25 cellular contexts compared by ENCODE assay signal in the genomic region with DNA sequence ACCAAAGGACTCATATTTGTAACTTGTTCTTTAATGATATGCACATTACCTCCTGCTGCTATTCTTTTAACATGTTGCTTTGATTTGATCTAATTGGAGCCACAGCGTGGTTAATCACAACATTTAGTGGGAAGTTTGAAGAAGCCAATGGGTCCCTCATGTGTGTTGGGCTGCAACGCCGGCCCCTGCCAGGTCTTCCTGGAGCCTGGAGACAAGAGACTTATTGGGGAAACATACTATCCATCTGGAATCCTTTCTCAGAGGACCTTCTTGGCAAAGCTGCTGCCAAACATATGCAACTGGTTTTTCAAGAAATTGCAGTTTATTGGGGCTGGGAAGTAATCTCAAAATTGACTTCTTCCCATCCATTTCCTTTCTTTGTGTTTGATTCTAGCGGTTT.
"Had no signal": no experiment of that assay in that cellular context is flagged by ENCODE, and none has a peak within 500 bp of the region (broad histone marks: within the 10 kb centered on the region; RNA-seq: fewer than 3 reads in every experiment).

No MANE protein-coding gene starts in this region.

- H3K4me3 ChIP-seq: coronary artery, esophagus squamous epithelium, heart right ventricle, hepatocyte had no signal

- H2AFZ ChIP-seq: hepatocyte had no signal

- DNase-seq: activated CD4-positive, alpha-beta memory T cell treated with anti-CD3 and anti-CD28 coated beads, Interleukin-2, amount 10 ng/mL, durations not matched to agents 7 days and 5 days; activated CD4-positive, alpha-beta T cell treated with anti-CD3 and anti-CD28 coated beads for 1 hour; activated CD4-positive, alpha-beta T cell treated with anti-CD3 and anti-CD28 coated beads for 4 hours; activated CD4-positive, alpha-beta T cell treated with anti-CD3 and anti-CD28 coated beads, Interleukin-2, amount 10 ng/mL, durations not matched to agents 7 days and 5 days; activated CD4-positive, alpha-beta T cell treated with anti-CD3 and anti-CD28 coated beads, Interleukin-2, amount 50 U/mL, for 4 hours; activated effector memory CD4-positive, alpha-beta T cell treated with Interleukin-2 at 50 U/mL for 16 hours; activated gamma-delta T cell treated with Interleukin-2 at 50 U/mL for 16 hours; activated naive CD4-positive, alpha-beta T cell treated with anti-CD3 and anti-CD28 coated beads, Interleukin-2, amount 50 U/mL, for 16 hours; activated naive CD4-positive, alpha-beta T cell treated with Interleukin-2 at 50 U/mL for 16 hours; activated T-cell treated with anti-CD3 and anti-CD28 coated beads, Interleukin-2, amount 50 U/mL, for 4 hours; amniotic stem cell; anterior cingulate cortex; brain microvascular endothelial cell; effector CD4-positive, alpha-beta T cell; effector memory CD8-positive, alpha-beta T cell; esophagus squamous epithelium; heart right ventricle; T-cell; T1000 had no signal

- H3K36me3 ChIP-seq: brain microvascular endothelial cell, esophagus squamous epithelium, heart right ventricle had no signal

- H3K9me3 ChIP-seq: esophagus squamous epithelium had no signal

- H3K27ac ChIP-seq: brain microvascular endothelial cell, coronary artery, epithelial cell of prostate, esophagus squamous epithelium, heart right ventricle, hepatocyte had no signal

- H3K79me2 ChIP-seq: hepatocyte had no signal

- FAIRE-seq: astrocyte, bronchial epithelial cell, frontal cortex had no signal

- H3K4me2 ChIP-seq: hepatocyte had no signal

- H3K27me3 ChIP-seq: brain microvascular endothelial cell, hepatocyte had no signal
